15 cellular contexts compared by ENCODE assay signal in the genomic region with DNA sequence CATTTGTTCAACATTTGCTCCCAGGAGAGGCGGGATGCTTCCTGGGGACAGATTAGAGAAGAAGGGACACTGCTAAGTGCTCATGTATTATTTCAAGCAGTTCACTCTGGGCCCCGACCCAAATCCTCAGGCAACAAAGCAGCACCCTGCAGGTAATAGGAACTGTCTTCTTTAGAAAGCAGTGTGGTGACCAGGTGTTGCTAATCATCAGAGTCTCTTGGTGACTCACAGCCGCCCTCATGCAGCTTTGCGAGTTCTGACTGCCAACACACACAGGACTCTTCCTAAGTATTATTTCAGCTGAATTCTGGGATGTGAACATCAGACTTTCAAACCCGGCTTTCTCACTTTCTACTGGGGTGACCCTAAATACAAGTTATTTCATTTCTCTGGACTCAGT.
DNase-seq lines count a peak whose midpoint lies in the region; ATAC-seq and TF ChIP-seq lines count a peak whose summit lies in the region.
"Had no signal": no experiment of that assay in that cellular context is flagged by ENCODE, and none has a peak within 500 bp of the region (broad histone marks: within the 10 kb centered on the region; RNA-seq: fewer than 3 reads in every experiment).

No MANE protein-coding gene starts in this region.

- H3K27me3 ChIP-seq in GM23248 (replicated peaks; ENCODE audit: insufficient read depth): no peaks in the 10 kb centered on the region

- H3K9me3 Mint-ChIP-seq in WTC11: no peaks in the 10 kb centered on the region

- intact Hi-C loops in Right ventricle myocardium superior (cut with DNase I): no loop called here

- H4K20me1 ChIP-seq in GM23248 (ENCODE audit: insufficient read depth): no peaks in the 10 kb centered on the region; the same call in 1 of the 2 replicates

- in situ Hi-C loops in GM23248 (cut with MboI): no loop called here

- 60 to 69% methylated on average over 5 of the region's 5 CpGs for WGBS in GM23248 (ENCODE audit: low coverage in 1 of 2, low lambda C conversion rate in 2 of 2, missing lambda C conversion rate in 2 of 2), 2 experiments

- ATAC-seq in WTC11 (peak; percentile 60; the same call in 1 of the 2 replicates), Right ventricle myocardium superior (ENCODE audit: poor library complexity) (no peak)
- ATAC-seq: HepG2 had no signal

- H3K4me1 Mint-ChIP-seq in WTC11: peaks cover 4% of the 10 kb centered on the region; the same call in 1 of the 2 replicates

- H3K9ac ChIP-seq in GM23248: no peak overlapping the region
- H3K9ac ChIP-seq: KMS-11 had no signal

- no peaks in the 10 kb centered on the region for H3K36me3 Mint-ChIP-seq in WTC11

- no peak overlapping the region for H3K4me2 ChIP-seq in GM23248 (ENCODE audit: unreplicated experiment)
- H3K4me2 ChIP-seq: KMS-11 had no signal

- H3K27ac ChIP-seq in GM23248: no peak overlapping the region
- H3K27ac ChIP-seq: KMS-11, SK-N-MC had no signal

- H3K36me3 ChIP-seq in GM23248 (ENCODE audit: low read depth): no peaks in the 10 kb centered on the region

- DNase-seq in Ammon's horn (ENCODE audit: low spot score) (peak; percentile 33), GM23248 (peak; percentile 13), WTC11 (ENCODE audit: low spot score) (no peak), iPS-NIHi7 (ENCODE audit: extremely low spot score) (peak; percentile 21), NCI-H1417 treated with DMSO at 0.1 percent for 48 hours (lab: John Stamatoyannopoulos, UW) (no peak), Right ventricle myocardium superior (no peak), AG20443 (ENCODE audit: low spot score) (no peak)
- DNase-seq: Caco-2, NCI-H1092, NCI-H187, NCI-H510A, NCI-H82 had no signal

- no peak overlapping the region for H2AFZ ChIP-seq in GM23248

- H3K9me3 ChIP-seq in GM23248 (ENCODE audit: low read depth): no peaks in the 10 kb centered on the region
- H3K9me3 ChIP-seq: Caco-2 had no signal

- no peaks in the 10 kb centered on the region for H3K4me1 ChIP-seq in GM23248 (ENCODE audit: insufficient read depth)
- H3K4me1 ChIP-seq: Caco-2 had no signal

- no peak overlapping the region for H3K27ac Mint-ChIP-seq in WTC11

- no peaks in the 10 kb centered on the region for H3K79me2 ChIP-seq in GM23248 (ENCODE audit: insufficient read depth)

- TF ChIP-seq CTCF in WTC11 (IDR thresholded peaks at IDR 0.05): no peak

- POLR2A ChIA-PET in WTC11 (lab: Charles Lee): no interaction called here

- no peak overlapping the region for H3K4me3 ChIP-seq in GM23248
- H3K4me3 ChIP-seq: SK-N-MC had no signal

- no peaks in the 10 kb centered on the region for H3K9me2 ChIP-seq in GM23248 (ENCODE audit: insufficient read depth)

- H3K4me3 Mint-ChIP-seq in WTC11: no peak overlapping the region

- no peaks in the 10 kb centered on the region for H3F3A ChIP-seq in GM23248 (ENCODE audit: insufficient read depth)

- no peaks in the 10 kb centered on the region for H3K27me3 Mint-ChIP-seq in WTC11 (ENCODE audit: low read depth)

- CTCF ChIA-PET in WTC11 (lab: Charles Lee): no interaction called here

TF ChIP-seq in WTC11, 78 proteins besides CTCF, POLR2A, EP300 and RAD21 (continues in another document):
- TF ChIP-seq NR1H2 (CRISPR knock-in tag; IDR thresholded peaks at IDR 0.05) (no peak), PRRX2 (CRISPR knock-in tag; IDR thresholded peaks at IDR 0.05) (no peak), NR3C1 (CRISPR knock-in tag; conservative IDR thresholded peaks at IDR 0.05; ENCODE audit: low read depth) (no peak), TCF7 (CRISPR knock-in tag; IDR thresholded peaks at IDR 0.05; ENCODE audit: low read depth) (no peak), ZNF138 (CRISPR knock-in tag; conservative IDR thresholded peaks at IDR 0.05) (no peak), GTF2I (CRISPR knock-in tag; conservative IDR thresholded peaks at IDR 0.05) (no peak), ZBTB21 (CRISPR knock-in tag; IDR thresholded peaks at IDR 0.05; ENCODE audit: borderline replicate concordance) (no peak)
- TF ChIP-seq, protein P1, sequence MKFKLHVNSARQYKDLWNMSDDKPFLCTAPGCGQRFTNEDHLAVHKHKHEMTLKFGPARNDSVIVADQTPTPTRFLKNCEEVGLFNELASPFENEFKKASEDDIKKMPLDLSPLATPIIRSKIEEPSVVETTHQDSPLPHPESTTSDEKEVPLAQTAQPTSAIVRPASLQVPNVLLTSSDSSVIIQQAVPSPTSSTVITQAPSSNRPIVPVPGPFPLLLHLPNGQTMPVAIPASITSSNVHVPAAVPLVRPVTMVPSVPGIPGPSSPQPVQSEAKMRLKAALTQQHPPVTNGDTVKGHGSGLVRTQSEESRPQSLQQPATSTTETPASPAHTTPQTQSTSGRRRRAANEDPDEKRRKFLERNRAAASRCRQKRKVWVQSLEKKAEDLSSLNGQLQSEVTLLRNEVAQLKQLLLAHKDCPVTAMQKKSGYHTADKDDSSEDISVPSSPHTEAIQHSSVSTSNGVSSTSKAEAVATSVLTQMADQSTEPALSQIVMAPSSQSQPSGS (CRISPR knock-in tag; IDR thresholded peaks at IDR 0.05; ENCODE audit: borderline replicate concordance, low read depth): no peak
- TF ChIP-seq, protein P2, sequence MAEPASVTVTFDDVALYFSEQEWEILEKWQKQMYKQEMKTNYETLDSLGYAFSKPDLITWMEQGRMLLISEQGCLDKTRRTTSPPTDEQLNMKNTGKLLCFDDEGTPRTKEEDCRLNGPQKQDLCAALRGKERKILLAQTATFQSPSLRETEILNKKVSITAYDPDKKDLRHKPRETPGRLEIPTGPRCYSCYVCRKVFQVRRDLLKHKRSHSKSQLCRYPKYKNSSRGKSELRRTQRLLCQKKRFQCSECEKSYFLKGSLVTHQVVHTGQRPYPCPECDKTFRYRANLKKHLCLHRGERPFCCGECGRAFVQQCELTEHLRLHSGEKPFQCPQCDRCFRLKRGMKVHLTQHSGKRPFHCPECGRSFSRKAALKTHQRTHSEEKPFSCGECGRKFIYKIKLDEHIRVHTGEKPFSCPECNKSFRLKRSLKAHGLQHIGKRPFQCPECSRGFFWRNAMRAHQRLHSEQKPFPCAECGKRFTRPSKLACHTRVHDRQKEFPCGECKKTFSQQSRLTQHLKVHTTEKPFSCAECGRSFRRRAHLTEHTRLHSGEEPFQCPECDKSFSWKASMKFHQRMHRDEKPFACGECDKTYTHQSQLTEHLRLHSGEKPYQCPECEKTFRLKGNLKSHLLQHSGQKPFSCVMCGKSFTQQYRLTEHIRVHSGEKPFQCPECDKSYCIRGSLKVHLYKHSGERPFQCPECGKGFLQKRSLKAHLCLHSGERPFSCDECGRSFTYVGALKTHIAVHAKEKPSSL (CRISPR knock-in tag; conservative IDR thresholded peaks at IDR 0.05): no peak
- TF ChIP-seq, protein P3, sequence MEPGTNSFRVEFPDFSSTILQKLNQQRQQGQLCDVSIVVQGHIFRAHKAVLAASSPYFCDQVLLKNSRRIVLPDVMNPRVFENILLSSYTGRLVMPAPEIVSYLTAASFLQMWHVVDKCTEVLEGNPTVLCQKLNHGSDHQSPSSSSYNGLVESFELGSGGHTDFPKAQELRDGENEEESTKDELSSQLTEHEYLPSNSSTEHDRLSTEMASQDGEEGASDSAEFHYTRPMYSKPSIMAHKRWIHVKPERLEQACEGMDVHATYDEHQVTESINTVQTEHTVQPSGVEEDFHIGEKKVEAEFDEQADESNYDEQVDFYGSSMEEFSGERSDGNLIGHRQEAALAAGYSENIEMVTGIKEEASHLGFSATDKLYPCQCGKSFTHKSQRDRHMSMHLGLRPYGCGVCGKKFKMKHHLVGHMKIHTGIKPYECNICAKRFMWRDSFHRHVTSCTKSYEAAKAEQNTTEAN (CRISPR knock-in tag; IDR thresholded peaks at IDR 0.05): no peak
- TF ChIP-seq, protein P4, sequence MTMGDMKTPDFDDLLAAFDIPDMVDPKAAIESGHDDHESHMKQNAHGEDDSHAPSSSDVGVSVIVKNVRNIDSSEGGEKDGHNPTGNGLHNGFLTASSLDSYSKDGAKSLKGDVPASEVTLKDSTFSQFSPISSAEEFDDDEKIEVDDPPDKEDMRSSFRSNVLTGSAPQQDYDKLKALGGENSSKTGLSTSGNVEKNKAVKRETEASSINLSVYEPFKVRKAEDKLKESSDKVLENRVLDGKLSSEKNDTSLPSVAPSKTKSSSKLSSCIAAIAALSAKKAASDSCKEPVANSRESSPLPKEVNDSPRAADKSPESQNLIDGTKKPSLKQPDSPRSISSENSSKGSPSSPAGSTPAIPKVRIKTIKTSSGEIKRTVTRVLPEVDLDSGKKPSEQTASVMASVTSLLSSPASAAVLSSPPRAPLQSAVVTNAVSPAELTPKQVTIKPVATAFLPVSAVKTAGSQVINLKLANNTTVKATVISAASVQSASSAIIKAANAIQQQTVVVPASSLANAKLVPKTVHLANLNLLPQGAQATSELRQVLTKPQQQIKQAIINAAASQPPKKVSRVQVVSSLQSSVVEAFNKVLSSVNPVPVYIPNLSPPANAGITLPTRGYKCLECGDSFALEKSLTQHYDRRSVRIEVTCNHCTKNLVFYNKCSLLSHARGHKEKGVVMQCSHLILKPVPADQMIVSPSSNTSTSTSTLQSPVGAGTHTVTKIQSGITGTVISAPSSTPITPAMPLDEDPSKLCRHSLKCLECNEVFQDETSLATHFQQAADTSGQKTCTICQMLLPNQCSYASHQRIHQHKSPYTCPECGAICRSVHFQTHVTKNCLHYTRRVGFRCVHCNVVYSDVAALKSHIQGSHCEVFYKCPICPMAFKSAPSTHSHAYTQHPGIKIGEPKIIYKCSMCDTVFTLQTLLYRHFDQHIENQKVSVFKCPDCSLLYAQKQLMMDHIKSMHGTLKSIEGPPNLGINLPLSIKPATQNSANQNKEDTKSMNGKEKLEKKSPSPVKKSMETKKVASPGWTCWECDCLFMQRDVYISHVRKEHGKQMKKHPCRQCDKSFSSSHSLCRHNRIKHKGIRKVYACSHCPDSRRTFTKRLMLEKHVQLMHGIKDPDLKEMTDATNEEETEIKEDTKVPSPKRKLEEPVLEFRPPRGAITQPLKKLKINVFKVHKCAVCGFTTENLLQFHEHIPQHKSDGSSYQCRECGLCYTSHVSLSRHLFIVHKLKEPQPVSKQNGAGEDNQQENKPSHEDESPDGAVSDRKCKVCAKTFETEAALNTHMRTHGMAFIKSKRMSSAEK (CRISPR knock-in tag; IDR thresholded peaks at IDR 0.05; ENCODE audit: borderline replicate concordance): no peak
- TF ChIP-seq, protein P5, sequence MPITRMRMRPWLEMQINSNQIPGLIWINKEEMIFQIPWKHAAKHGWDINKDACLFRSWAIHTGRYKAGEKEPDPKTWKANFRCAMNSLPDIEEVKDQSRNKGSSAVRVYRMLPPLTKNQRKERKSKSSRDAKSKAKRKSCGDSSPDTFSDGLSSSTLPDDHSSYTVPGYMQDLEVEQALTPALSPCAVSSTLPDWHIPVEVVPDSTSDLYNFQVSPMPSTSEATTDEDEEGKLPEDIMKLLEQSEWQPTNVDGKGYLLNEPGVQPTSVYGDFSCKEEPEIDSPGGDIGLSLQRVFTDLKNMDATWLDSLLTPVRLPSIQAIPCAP (CRISPR knock-in tag; IDR thresholded peaks at IDR 0.05): no peak

Comparison
In these comparisons a context has a peak if more than half of its experiments do, and no peak if none do; other contexts are left out.
1. DNase-seq: peak in Ammon's horn (single experiment), GM23248 (single experiment) and iPS-NIHi7 (single experiment); none in WTC11 (single experiment), NCI-H1417 treated with DMSO at 0.1 percent for 48 hours (single experiment), Right ventricle myocardium superior (single experiment) and AG20443 (single experiment).